In the genomic region with DNA sequence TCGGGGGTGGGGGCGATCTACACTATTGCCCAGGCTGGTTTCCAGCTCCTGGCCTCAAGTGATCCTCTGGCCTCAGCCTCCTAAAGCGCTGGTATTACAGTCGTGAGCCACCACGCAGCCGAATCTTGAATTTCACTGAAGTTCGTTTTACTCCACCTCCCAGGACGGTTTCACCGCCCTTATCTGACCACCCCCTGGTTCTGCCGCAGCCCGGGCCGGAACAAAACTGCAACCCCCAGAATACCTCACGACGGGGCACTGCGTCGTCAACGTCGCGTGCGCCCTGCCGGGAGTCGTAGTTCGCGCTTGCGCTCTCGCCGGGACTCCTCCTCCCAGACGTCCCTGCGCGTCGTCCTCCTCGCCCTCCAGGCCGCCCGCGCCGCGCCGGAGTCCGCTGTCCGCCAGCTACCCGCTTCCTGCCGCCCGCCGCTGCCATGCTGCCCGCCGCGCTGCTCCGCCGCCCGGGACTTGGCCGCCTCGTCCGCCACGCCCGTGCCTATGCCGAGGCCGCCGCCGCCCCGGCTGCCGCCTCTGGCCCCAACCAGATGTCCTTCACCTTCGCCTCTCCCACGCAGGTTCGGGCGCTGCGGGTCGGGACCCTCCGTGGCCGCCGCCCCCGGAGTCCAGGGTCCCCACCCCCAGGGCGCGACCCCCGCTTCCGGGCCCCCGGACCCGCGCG, we compare ENCODE assay signal across 8 cellular contexts. TPM values are rescaled to one million over a fixed set of nuclear protein-coding genes. Genes with fewer than 3 reads are reported as not detected.
DNase-seq lines count a peak whose midpoint lies in the region; ATAC-seq and TF ChIP-seq lines count a peak whose summit lies in the region.

A gene (plus strand): TSS at position 335 of the 679 bp plus-strand sequence. CDS start 100 bp downstream, at position 435.

- no peaks in the 10 kb centered on the region for H3K9me3 ChIP-seq in mammary epithelial cell (replicated peaks; ENCODE audit: insufficient read depth, low read length)

- H3K27ac Mint-ChIP-seq in WTC11, result peak within 1 kb of the TSS; percentile 87

- DNase-seq in NCI-H226 (peak; percentile 94), WTC11 (ENCODE audit: low spot score) (peak; percentile 95), mammary epithelial cell (peak; percentile 91), iPS-NIHi11 (ENCODE audit: low spot score) (peak; percentile 87)

- dilution Hi-C loops in mammary epithelial cell (cut with HindIII; ENCODE audit: low sequenced_read_pairs), result no loop called here

- no peaks in the 10 kb centered on the region for H3K27me3 ChIP-seq in mammary epithelial cell (ENCODE audit: insufficient read depth, low read length)

- POLR2A ChIA-PET in WTC11 (lab: Charles Lee), result interaction anchor here (1.7 kb wide), 1 partner anchor 27 kb away, joined by 4 read pairs; no protein-coding TSS in a partner anchor

- peaks cover 26% of the 10 kb centered on the region for H3K4me1 Mint-ChIP-seq in WTC11

- ATAC-seq in GM18520 (IDR thresholded peaks at IDR 0.05; ENCODE audit: unreplicated experiment) (peak; percentile 39), HG03175 (IDR thresholded peaks at IDR 0.05; ENCODE audit: unreplicated experiment) (peak; percentile 48), WTC11 (peak; percentile 43), GM21390 (IDR thresholded peaks at IDR 0.05; ENCODE audit: unreplicated experiment) (no peak)

- H3K27ac ChIP-seq in mammary epithelial cell (ENCODE audit: insufficient read depth, low read depth, low read length) (peak within 1 kb of the TSS; percentile 27), skin epidermis (peak within 1 kb of the TSS; percentile 73 to 97 (median 93))

- H3K27me3 Mint-ChIP-seq in WTC11 (ENCODE audit: low read depth), result peaks cover 4% of the 10 kb centered on the region; the same call in 1 of the 2 replicates

- 0% methylated on average over 21 of the region's 79 CpGs for WGBS in mammary epithelial cell (ENCODE audit: low coverage, missing lambda C conversion rate)

- TF ChIP-seq CTCF in WTC11 (IDR thresholded peaks at IDR 0.05) (no peak), mammary epithelial cell (conservative IDR thresholded peaks at IDR 0.05 in 1 of 2, IDR thresholded peaks at IDR 0.05 in 1 of 2; ENCODE audit: extremely low read depth in 1 of 2, insufficient read depth in 1 of 2, low read depth in 1 of 2, low read length in 2 of 2) (no peak)

- H3K79me2 ChIP-seq in mammary epithelial cell (ENCODE audit: insufficient read depth, low read length), result peaks cover 36% of the 10 kb centered on the region

- CTCF ChIA-PET in WTC11 (lab: Charles Lee), result interaction anchor here (0.7 to 9.7 kb wide), 11 partner anchors 19 to 177 kb away, joined by 3 to 648 read pairs (median 6); a partner anchor contains a TSS
- CTCF ChIA-PET in mammary epithelial cell (lab: Charles Lee; ENCODE audit: low non-redundant PET), result no interaction called here

- in situ Hi-C loops in mammary epithelial cell (cut with MboI; ENCODE audit: low sequenced_read_pairs in 2 of 2), result no loop called here

- H3K4me2 ChIP-seq in mammary epithelial cell (ENCODE audit: insufficient read depth, low read depth, low read length), result peak within 1 kb of the TSS; percentile 99

- H2AFZ ChIP-seq in mammary epithelial cell (ENCODE audit: low read depth, low read length), result peak within 1 kb of the TSS; percentile 73

- peaks cover 4% of the 10 kb centered on the region for H4K20me1 ChIP-seq in mammary epithelial cell (ENCODE audit: insufficient read depth, low read length)

- peaks cover 45% of the 10 kb centered on the region for H3K4me1 ChIP-seq in mammary epithelial cell (ENCODE audit: insufficient read depth, low read length)

- no TSS peak for BruUV-seq in mammary epithelial cell (replicated peaks; lab: Mats Ljungman, UMichigan)

- H3K9ac ChIP-seq in mammary epithelial cell (ENCODE audit: insufficient read depth, low read length), result peak within 1 kb of the TSS; percentile 46

- peak within 1 kb of the TSS; percentile 74 to 76 (median 74) for H3K4me3 ChIP-seq in mammary epithelial cell (replicated peaks in 1 of 3; ENCODE audit: insufficient read depth in 1 of 3, low read depth in 2 of 3, low read length in 3 of 3)
- H3K4me3 ChIP-seq in skin epidermis, result peak within 1 kb of the TSS; percentile 75 to 95 (median 85)

- intact Hi-C loops in mammary epithelial cell (cut with micrococcal nuclease), result loop anchor here (1.0 to 5.0 kb wide), 4 partner anchors 31 to 471 kb away; no protein-coding TSS in a partner anchor

- no peaks in the 10 kb centered on the region for H3K36me3 ChIP-seq in mammary epithelial cell (ENCODE audit: insufficient read depth, low read length)

- H3K4me3 Mint-ChIP-seq in WTC11, result peak within 1 kb of the TSS; percentile 86

- H3K9me3 Mint-ChIP-seq in WTC11, result no peaks in the 10 kb centered on the region

- H3K36me3 Mint-ChIP-seq in WTC11, result no peaks in the 10 kb centered on the region

TF ChIP-seq in WTC11, 78 proteins besides CTCF, POLR2A, EP300 and RAD21 (continues in another document):
- TF ChIP-seq ESRRA (CRISPR knock-in tag; IDR thresholded peaks at IDR 0.05; ENCODE audit: borderline replicate concordance) (0 out of 2 replicates have a peak, but pooled peaks have one; percentile 45), NR2C2 (CRISPR knock-in tag; IDR thresholded peaks at IDR 0.05) (no peak), JAZF1 (CRISPR knock-in tag; IDR thresholded peaks at IDR 0.05) (no peak), NR3C1 (CRISPR knock-in tag; conservative IDR thresholded peaks at IDR 0.05; ENCODE audit: low read depth) (no peak), KAT7 (CRISPR knock-in tag; IDR thresholded peaks at IDR 0.05; ENCODE audit: borderline replicate concordance) (peak; percentile 86; the same call in 1 of the 2 replicates), CREB1 (CRISPR knock-in tag; IDR thresholded peaks at IDR 0.05) (no peak), FOXK1 (CRISPR knock-in tag; IDR thresholded peaks at IDR 0.05) (peak; percentile 86), RORB (CRISPR knock-in tag; IDR thresholded peaks at IDR 0.05) (no peak), CREM (CRISPR knock-in tag; IDR thresholded peaks at IDR 0.05) (peak; percentile 71; the same call in 1 of the 2 replicates)
- TF ChIP-seq, protein P1, sequence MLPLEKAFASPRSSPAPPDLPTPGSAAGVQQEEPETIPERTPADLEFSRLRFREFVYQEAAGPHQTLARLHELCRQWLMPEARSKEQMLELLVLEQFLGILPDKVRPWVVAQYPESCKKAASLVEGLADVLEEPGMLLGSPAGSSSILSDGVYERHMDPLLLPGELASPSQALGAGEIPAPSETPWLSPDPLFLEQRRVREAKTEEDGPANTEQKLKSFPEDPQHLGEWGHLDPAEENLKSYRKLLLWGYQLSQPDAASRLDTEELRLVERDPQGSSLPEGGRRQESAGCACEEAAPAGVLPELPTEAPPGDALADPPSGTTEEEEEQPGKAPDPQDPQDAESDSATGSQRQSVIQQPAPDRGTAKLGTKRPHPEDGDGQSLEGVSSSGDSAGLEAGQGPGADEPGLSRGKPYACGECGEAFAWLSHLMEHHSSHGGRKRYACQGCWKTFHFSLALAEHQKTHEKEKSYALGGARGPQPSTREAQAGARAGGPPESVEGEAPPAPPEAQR (CRISPR knock-in tag; IDR thresholded peaks at IDR 0.05), result no peak
- TF ChIP-seq, protein P2, sequence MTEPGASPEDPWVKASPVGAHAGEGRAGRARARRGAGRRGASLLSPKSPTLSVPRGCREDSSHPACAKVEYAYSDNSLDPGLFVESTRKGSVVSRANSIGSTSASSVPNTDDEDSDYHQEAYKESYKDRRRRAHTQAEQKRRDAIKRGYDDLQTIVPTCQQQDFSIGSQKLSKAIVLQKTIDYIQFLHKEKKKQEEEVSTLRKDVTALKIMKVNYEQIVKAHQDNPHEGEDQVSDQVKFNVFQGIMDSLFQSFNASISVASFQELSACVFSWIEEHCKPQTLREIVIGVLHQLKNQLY (CRISPR knock-in tag; IDR thresholded peaks at IDR 0.05), result no peak
- TF ChIP-seq, protein P3, sequence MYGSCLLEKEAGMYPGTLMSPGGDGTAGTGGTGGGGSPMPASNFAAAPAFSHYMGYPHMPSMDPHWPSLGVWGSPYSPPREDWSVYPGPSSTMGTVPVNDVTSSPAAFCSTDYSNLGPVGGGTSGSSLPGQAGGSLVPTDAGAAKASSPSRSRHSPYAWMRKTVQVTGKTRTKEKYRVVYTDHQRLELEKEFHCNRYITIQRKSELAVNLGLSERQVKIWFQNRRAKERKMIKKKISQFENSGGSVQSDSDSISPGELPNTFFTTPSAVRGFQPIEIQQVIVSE (CRISPR knock-in tag; IDR thresholded peaks at IDR 0.05; ENCODE audit: borderline replicate concordance), result no peak
- TF ChIP-seq, protein P4, sequence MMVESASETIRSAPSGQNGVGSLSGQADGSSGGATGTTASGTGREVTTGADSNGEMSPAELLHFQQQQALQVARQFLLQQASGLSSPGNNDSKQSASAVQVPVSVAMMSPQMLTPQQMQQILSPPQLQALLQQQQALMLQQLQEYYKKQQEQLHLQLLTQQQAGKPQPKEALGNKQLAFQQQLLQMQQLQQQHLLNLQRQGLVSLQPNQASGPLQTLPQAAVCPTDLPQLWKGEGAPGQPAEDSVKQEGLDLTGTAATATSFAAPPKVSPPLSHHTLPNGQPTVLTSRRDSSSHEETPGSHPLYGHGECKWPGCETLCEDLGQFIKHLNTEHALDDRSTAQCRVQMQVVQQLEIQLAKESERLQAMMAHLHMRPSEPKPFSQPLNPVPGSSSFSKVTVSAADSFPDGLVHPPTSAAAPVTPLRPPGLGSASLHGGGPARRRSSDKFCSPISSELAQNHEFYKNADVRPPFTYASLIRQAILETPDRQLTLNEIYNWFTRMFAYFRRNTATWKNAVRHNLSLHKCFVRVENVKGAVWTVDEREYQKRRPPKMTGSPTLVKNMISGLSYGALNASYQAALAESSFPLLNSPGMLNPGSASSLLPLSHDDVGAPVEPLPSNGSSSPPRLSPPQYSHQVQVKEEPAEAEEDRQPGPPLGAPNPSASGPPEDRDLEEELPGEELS (CRISPR knock-in tag; IDR thresholded peaks at IDR 0.05), result 0 out of 2 replicates have a peak, but pooled peaks have one; percentile 49

RNA-seq across cellular contexts. Expression of the gene that starts here (rescaled TPM):
- total RNA-seq in WTC11 (2021) (262 to 277 TPM (median 270 TPM) in 3 replicates), mammary epithelial cell (100 to 1,000 TPM in 1 of 2 donors, 10 to 100 TPM in 1; 12.3 to 198 TPM)
- 137 TPM for polyA plus RNA-seq in mammary epithelial cell
- 24.2 TPM for polyA minus RNA-seq in mammary epithelial cell
